In the genomic region with DNA sequence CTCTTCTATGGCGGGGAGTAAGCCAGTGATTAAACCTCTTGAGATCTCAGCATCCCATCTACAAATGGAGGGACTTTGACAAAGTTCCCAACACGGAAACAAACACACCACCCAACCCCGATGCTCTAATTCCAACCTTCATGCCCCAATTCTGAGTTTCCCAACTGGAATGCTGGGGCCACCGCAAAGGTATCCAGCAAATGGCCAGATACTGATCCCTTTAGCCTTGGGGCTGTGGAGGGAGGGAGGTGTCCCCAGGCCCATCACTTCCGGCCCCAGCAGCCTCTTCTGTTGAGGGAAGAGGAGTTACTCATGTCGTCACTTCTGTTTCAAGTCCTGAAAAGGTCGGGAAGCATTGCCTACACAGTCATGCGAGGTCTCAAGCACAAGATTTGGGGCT, we compare ENCODE assay signal across 17 cellular contexts.
"Had no signal": no experiment of that assay in that cellular context is flagged by ENCODE, and none has a peak within 500 bp of the region (broad histone marks: within the 10 kb centered on the region; RNA-seq: fewer than 3 reads in every experiment).

No MANE protein-coding gene starts in this region.

- H3K27me3 ChIP-seq: dorsolateral prefrontal cortex, foreskin keratinocyte, heart right ventricle had no signal

- DNase-seq: dermis blood vessel endothelial cell; dorsolateral prefrontal cortex; effector CD4-positive, alpha-beta T cell; effector memory CD4-positive, alpha-beta T cell; foreskin keratinocyte; heart right ventricle; hippocampal formation; left cardiac atrium; left lung; left ventricle myocardium superior; lower lobe of right lung; mesenchymal stem cell; mucosa of descending colon; naive B cell had no signal

- H3K4me3 ChIP-seq: coronary artery, dorsolateral prefrontal cortex, esophagus muscularis mucosa, gastroesophageal sphincter, heart right ventricle, left lung, lower lobe of right lung, mucosa of descending colon had no signal

- H3K9me3 ChIP-seq: esophagus muscularis mucosa, gastroesophageal sphincter, heart right ventricle, left lung, lower lobe of right lung, mucosa of descending colon had no signal

- H3K27ac ChIP-seq: coronary artery, dorsolateral prefrontal cortex, esophagus muscularis mucosa, foreskin keratinocyte, gastroesophageal sphincter, heart right ventricle, left lung, lower lobe of right lung had no signal

- H3K36me3 ChIP-seq: esophagus muscularis mucosa, gastroesophageal sphincter, heart right ventricle, left lung, lower lobe of right lung had no signal
